In genomic region chr15:40008061-40008460, GRCh38 we compare ENCODE assay signal across 2 cellular contexts.
TF ChIP-seq lines count a peak whose summit lies in the region.

No MANE protein-coding gene starts in this region.

TF ChIP-seq in IMR-90, 13 proteins besides CTCF, POLR2A, EP300 and RAD21 (continued from another document):
- no peak for TF ChIP-seq ELK1 (IDR thresholded peaks at IDR 0.05; ENCODE audit: borderline replicate concordance, low read depth, low read length)
- no peak for TF ChIP-seq MAZ (IDR thresholded peaks at IDR 0.05; ENCODE audit: borderline replicate concordance, low read depth, low read length)

TF ChIP-seq in neural cell, 6 proteins besides CTCF, POLR2A, EP300 and RAD21 (continued from another document):
- no peak for TF ChIP-seq REST (IDR thresholded peaks at IDR 0.05; ENCODE audit: borderline replicate concordance)
- no peak for TF ChIP-seq SMC3 (conservative IDR thresholded peaks at IDR 0.05; ENCODE audit: poor library complexity)
- TF ChIP-seq EZH2 (IDR thresholded peaks at IDR 0.05; ENCODE audit: borderline replicate concordance, insufficient read depth, low read length, poor library complexity, severe bottlenecking) = no peak
TF ChIP-seq in neural cell: peak in this region for 0.
